9 cellular contexts compared by ENCODE assay signal in the genomic region with DNA sequence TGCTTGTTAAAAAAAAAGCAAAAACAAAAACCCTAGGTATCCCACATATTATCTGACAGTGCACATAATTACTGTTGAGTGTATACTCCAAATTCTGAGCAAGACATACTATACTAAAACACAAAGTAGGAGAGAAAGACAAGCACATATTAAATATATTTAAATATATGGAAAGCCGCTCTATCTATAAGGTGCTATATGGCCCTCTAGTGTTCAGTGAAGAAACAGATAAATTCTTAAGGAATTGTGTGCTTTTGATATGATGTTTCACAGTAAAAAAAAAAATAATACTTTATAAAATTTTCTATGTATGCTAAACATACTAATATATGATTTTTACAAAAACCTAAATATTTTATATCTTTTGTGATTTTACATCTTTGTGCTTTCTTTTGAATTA.
A peak's percentile ranks its signal among the peaks of the same experiment; 100 is the strongest.
DNase-seq lines count a peak whose midpoint lies in the region; ATAC-seq and TF ChIP-seq lines count a peak whose summit lies in the region.
"Had no signal": no experiment of that assay in that cellular context is flagged by ENCODE, and none has a peak within 500 bp of the region (broad histone marks: within the 10 kb centered on the region; RNA-seq: fewer than 3 reads in every experiment).

No MANE protein-coding gene starts in this region.

- no peak overlapping the region for H3K27ac ChIP-seq in CD4-positive, alpha-beta T cell (ENCODE audit: low read depth, low read length)

- H3K4me1 Mint-ChIP-seq in CD4-positive, alpha-beta T cell (ENCODE audit: low read depth): peaks cover 45% of the 10 kb centered on the region

- no peaks in the 10 kb centered on the region for H3K9me3 ChIP-seq in CD4-positive, alpha-beta T cell (ENCODE audit: control insufficient read depth, low read length)

- DNase-seq in CD4-positive, alpha-beta T cell: no peak
- DNase-seq in HT-29 (ENCODE audit: low spot score) (peak; percentile 20), SW480 (ENCODE audit: low spot score) (peak; percentile 21), left colon (no peak), NCI-H128 (lab: John Stamatoyannopoulos, UW; ENCODE audit: unreplicated experiment) (no peak), NCI-H2029 (lab: John Stamatoyannopoulos, UW) (no peak)
- DNase-seq: activated CD4-positive, alpha-beta T cell treated with anti-CD3 and anti-CD28 coated beads for 4 hours had no signal

- H3K9me3 Mint-ChIP-seq in CD4-positive, alpha-beta T cell: no peaks in the 10 kb centered on the region

- intact Hi-C loops in CD4-positive, alpha-beta T cell (cut with DNase I, micrococcal nuclease): no loop called here
- intact Hi-C loops in left colon (cut with DNase I, micrococcal nuclease): no loop called here

- POLR2A ChIA-PET in CD4-positive, alpha-beta T cell (lab: Charles Lee): no interaction called here

- H3K27me3 Mint-ChIP-seq in CD4-positive, alpha-beta T cell: no peaks in the 10 kb centered on the region

- peaks cover 23% of the 10 kb centered on the region for H3K36me3 Mint-ChIP-seq in CD4-positive, alpha-beta T cell (ENCODE audit: low read depth)

- TF ChIP-seq CTCF in CD4-positive, alpha-beta T cell (IDR thresholded peaks at IDR 0.05): peak; percentile 58

- no peak for ATAC-seq in CD4-positive, alpha-beta T cell (ENCODE audit: poor library complexity)
- ATAC-seq in left colon (peak; percentile 32), HG03460 (IDR thresholded peaks at IDR 0.05; ENCODE audit: unreplicated experiment) (no peak), GM19397 (IDR thresholded peaks at IDR 0.05; ENCODE audit: unreplicated experiment) (no peak)

- H3K27ac Mint-ChIP-seq in CD4-positive, alpha-beta T cell: no peak overlapping the region

- CTCF ChIA-PET in CD4-positive, alpha-beta T cell (lab: Charles Lee): no interaction called here

- H3K27me3 ChIP-seq in CD4-positive, alpha-beta T cell (ENCODE audit: control insufficient read depth, insufficient read depth, low read length): no peaks in the 10 kb centered on the region

- no peak overlapping the region for H3K4me3 Mint-ChIP-seq in CD4-positive, alpha-beta T cell

Comparison
In these comparisons a context has a peak if more than half of its experiments do, and no peak if none do; other contexts are left out.
1. DNase-seq: peak in HT-29 (single experiment) and SW480 (single experiment); none in CD4-positive, alpha-beta T cell (0 of 10), left colon (0 of 2), NCI-H128 (single experiment) and NCI-H2029 (single experiment).